Comparison of ENCODE assay signal across 29 cellular contexts in genomic region chr2:200737585-200737984, GRCh38.
"Had no signal": no experiment of that assay in that cellular context is flagged by ENCODE, and none has a peak within 500 bp of the region (broad histone marks: within the 10 kb centered on the region; RNA-seq: fewer than 3 reads in every experiment).

No MANE protein-coding gene starts in this region.

- H3K27me3 ChIP-seq: colonic mucosa, esophagus squamous epithelium, heart right ventricle, neutrophil, suprapubic skin, vagina had no signal

- FAIRE-seq: endothelial cell of umbilical vein had no signal

- H3K79me2 ChIP-seq: parathyroid adenoma had no signal

- H3K36me3 ChIP-seq: colonic mucosa, esophagus squamous epithelium, heart right ventricle, lower lobe of right lung, neutrophil, suprapubic skin, transverse colon, vagina had no signal

- H3K9ac ChIP-seq: parathyroid adenoma had no signal

- ATAC-seq: heart right ventricle; left colon; lower lobe of right lung; natural killer cell treated with Interleukin-12 subunit alpha and Interleukin-12 subunit beta and Interleukin-15 and Interleukin-18, amount 100 ng/mL, for 72 hours; sciatic nerve; stimulated activated effector memory CD8-positive, alpha-beta T cell treated with anti-CD3 and anti-CD28 coated beads, Interleukin-12 subunit alpha, Interleukin-12 subunit beta, amount 100 ng/mL, for 72 hours had no signal

- H3K4me1 Mint-ChIP-seq: immature natural killer cell, naive B cell, neural crest cell had no signal

- H3K27ac ChIP-seq: colonic mucosa, esophagus squamous epithelium, heart right ventricle, lower lobe of right lung, neutrophil, parathyroid adenoma, suprapubic skin, transverse colon, vagina had no signal

- H3K36me3 Mint-ChIP-seq: immature natural killer cell; naive B cell; natural killer cell treated with Interleukin-12 subunit alpha and Interleukin-12 subunit beta and Interleukin-15 and Interleukin-18, amount 100 ng/mL, for 72 hours; stimulated activated effector memory CD8-positive, alpha-beta T cell treated with anti-CD3 and anti-CD28 coated beads, Interleukin-12 subunit alpha, Interleukin-12 subunit beta, amount 100 ng/mL, for 72 hours had no signal

- H3K27ac Mint-ChIP-seq: dendritic cell treated with granulocyte-macrophage colony-stimulating factor and Interleukin-4, amounts not matched to agents 40 ng/mL and 50 ng/mL, for 4 days; immature natural killer cell; naive B cell; natural killer cell treated with Interleukin-12 subunit alpha and Interleukin-12 subunit beta and Interleukin-15 and Interleukin-18, amount 100 ng/mL, for 72 hours; progenitor cell of endocrine pancreas; stimulated activated effector memory CD8-positive, alpha-beta T cell treated with anti-CD3 and anti-CD28 coated beads, Interleukin-12 subunit alpha, Interleukin-12 subunit beta, amount 100 ng/mL, for 72 hours had no signal

- DNase-seq: colonic mucosa; effector CD8-positive, alpha-beta T cell; esophagus squamous epithelium; foreskin melanocyte; glutamatergic neuron; heart right ventricle; hippocampal formation; immature natural killer cell; islet precursor cell; kidney glomerular epithelial cell; left colon; left ventricle myocardium superior; lower lobe of right lung; naive B cell; stimulated activated CD4-positive, alpha-beta T cell treated with anti-CD3 and anti-CD28 coated beads, Interleukin-2, amount 100 ng/mL, for 24 hours; stimulated activated CD4-positive, alpha-beta T cell treated with anti-CD3 and anti-CD28 coated beads, Interleukin-4, amount 100 ng/mL, for 24 hours; stimulated activated naive CD4-positive, alpha-beta T cell treated with Interleukin-2 at 50 U/mL for 16 hours; transverse colon had no signal

- H2AFZ ChIP-seq: parathyroid adenoma had no signal

- H3K4me3 Mint-ChIP-seq: dendritic cell treated with granulocyte-macrophage colony-stimulating factor and Interleukin-4, amounts not matched to agents 40 ng/mL and 50 ng/mL, for 4 days; immature natural killer cell; naive B cell; natural killer cell treated with Interleukin-12 subunit alpha and Interleukin-12 subunit beta and Interleukin-15 and Interleukin-18, amount 100 ng/mL, for 72 hours; neural crest cell; stimulated activated effector memory CD8-positive, alpha-beta T cell treated with anti-CD3 and anti-CD28 coated beads, Interleukin-12 subunit alpha, Interleukin-12 subunit beta, amount 100 ng/mL, for 72 hours had no signal

- H3K9me3 Mint-ChIP-seq: dendritic cell treated with granulocyte-macrophage colony-stimulating factor and Interleukin-4, amounts not matched to agents 40 ng/mL and 50 ng/mL, for 4 days; immature natural killer cell; naive B cell; natural killer cell treated with Interleukin-12 subunit alpha and Interleukin-12 subunit beta and Interleukin-15 and Interleukin-18, amount 100 ng/mL, for 72 hours; neural crest cell; stimulated activated effector memory CD8-positive, alpha-beta T cell treated with anti-CD3 and anti-CD28 coated beads, Interleukin-12 subunit alpha, Interleukin-12 subunit beta, amount 100 ng/mL, for 72 hours had no signal

- H3K4me3 ChIP-seq: colonic mucosa, esophagus squamous epithelium, heart right ventricle, lower lobe of right lung, suprapubic skin, transverse colon, vagina had no signal

- H3K9me3 ChIP-seq: colonic mucosa, esophagus squamous epithelium, heart right ventricle, lower lobe of right lung, neutrophil, suprapubic skin, transverse colon, vagina had no signal

- H3K27me3 Mint-ChIP-seq: dendritic cell treated with granulocyte-macrophage colony-stimulating factor and Interleukin-4, amounts not matched to agents 40 ng/mL and 50 ng/mL, for 4 days had no signal

- H3K4me1 ChIP-seq: colonic mucosa, parathyroid adenoma had no signal
